In the genomic region with DNA sequence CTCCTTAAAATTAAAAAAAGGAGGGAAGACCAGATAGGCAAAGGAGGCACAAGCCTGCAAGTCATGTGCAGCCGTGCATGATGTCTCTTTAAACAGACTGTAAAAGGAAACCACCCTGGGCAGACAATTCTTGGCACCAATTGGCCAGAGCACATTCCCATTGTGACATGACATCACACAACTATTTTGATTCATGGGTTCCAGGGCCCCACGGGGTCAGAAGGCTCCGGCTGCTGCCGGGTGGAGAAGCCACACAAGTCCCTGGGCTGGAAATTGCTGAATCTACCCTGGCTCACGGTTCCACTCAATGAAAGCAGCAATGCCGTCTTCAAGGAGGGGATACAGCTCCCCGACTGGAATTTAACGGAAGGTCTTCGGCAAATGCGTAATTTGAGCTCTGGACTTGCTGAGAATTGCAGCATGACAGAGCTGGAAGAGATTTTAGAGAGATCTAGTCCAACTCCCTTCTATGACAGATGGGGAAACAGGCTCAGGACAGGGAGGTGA, we compare ENCODE assay signal across 8 cellular contexts.
A peak's percentile ranks its signal among the peaks of the same experiment; 100 is the strongest.
DNase-seq lines count a peak whose midpoint lies in the region; ATAC-seq and TF ChIP-seq lines count a peak whose summit lies in the region.

No MANE protein-coding gene starts in this region.

- peak overlapping the region in 9 of 11 experiments; percentile 22 to 67 (median 54); a peak in 15 of 22 replicates for H3K9ac ChIP-seq in BLaER1 treated with 17β-estradiol and CSF1 and Interleukin-3, amounts not matched to agents 10 nM and 100 nM
- peak overlapping the region; percentile 54 to 93 (median 84) for H3K9ac ChIP-seq in skeletal muscle tissue (ENCODE audit: low read depth in 1 of 3, low read length in 3 of 3)

- DNase-seq in NCI-H1417 treated with DMSO at 0.1 percent for 48 hours (lab: John Stamatoyannopoulos, UW) (peak; percentile 66), amniotic epithelial cell (ENCODE audit: low read depth) (peak; percentile 88), hepatocyte (ENCODE audit: low spot score) (peak; percentile 82)
- no peak for DNase-seq in activated T-cell treated with anti-CD3 and anti-CD28 coated beads, Interleukin-2, amount 50 U/mL, for 1 hour
- DNase-seq in activated CD4-positive, alpha-beta T cell treated with anti-CD3 and anti-CD28 coated beads, Interleukin-2, amount 10 ng/mL, durations not matched to agents 24 days and 14 days = no peak

- no peak overlapping the region for H3K27ac Mint-ChIP-seq in activated CD4-positive, alpha-beta T cell treated with anti-CD3 and anti-CD28 coated beads, Interleukin-2, amount 10 ng/mL, durations not matched to agents 24 days and 14 days

- H3K27me3 Mint-ChIP-seq in activated CD4-positive, alpha-beta T cell treated with anti-CD3 and anti-CD28 coated beads, Interleukin-2, amount 10 ng/mL, durations not matched to agents 24 days and 14 days = no peaks in the 10 kb centered on the region

- H3K27me3 ChIP-seq in BLaER1 treated with 17β-estradiol and CSF1 and Interleukin-3, amounts not matched to agents 10 nM and 100 nM = peaks cover 0 to 12% (median 0%) of the 10 kb centered on the region in 11 experiments; a peak in 5 of 22 replicates
- H3K27me3 ChIP-seq in hepatocyte (no peaks in the 10 kb centered on the region), skeletal muscle tissue (ENCODE audit: control insufficient read depth in 3 of 3, insufficient read depth in 3 of 3, low read length in 3 of 3) (no peaks in the 10 kb centered on the region)

- 21% methylated on average over 10 of the region's 10 CpGs for WGBS in hepatocyte (ENCODE audit: low lambda C conversion rate, missing lambda C conversion rate)

- peak overlapping the region; percentile 95 to 100 (median 97) for H3K4me2 ChIP-seq in BLaER1 treated with 17β-estradiol and CSF1 and Interleukin-3, amounts not matched to agents 10 nM and 100 nM
- peak overlapping the region; percentile 60 for H3K4me2 ChIP-seq in hepatocyte

- H2AFZ ChIP-seq in hepatocyte = no peak overlapping the region

- no peak for TF ChIP-seq CTCF in hepatocyte (IDR thresholded peaks at IDR 0.05; ENCODE audit: poor library complexity)

- peak overlapping the region in 8 of 11 experiments; percentile 8 to 65 (median 39); a peak in 11 of 22 replicates for H3K27ac ChIP-seq in BLaER1 treated with 17β-estradiol and CSF1 and Interleukin-3, amounts not matched to agents 10 nM and 100 nM
- H3K27ac ChIP-seq in hepatocyte = peak overlapping the region; percentile 29
- H3K27ac ChIP-seq in skeletal muscle tissue (ENCODE audit: low read depth, low read length) = peak overlapping the region; percentile 77

- H3K9me3 ChIP-seq in BLaER1 treated with 17β-estradiol and CSF1 and Interleukin-3, amounts not matched to agents 10 nM and 100 nM (replicated peaks in 1 of 11) = peaks cover 0 to 20% (median 16%) of the 10 kb centered on the region in 11 experiments; a peak in 18 of 22 replicates
- H3K9me3 ChIP-seq in hepatocyte (ENCODE audit: low read depth) (no peaks in the 10 kb centered on the region), skeletal muscle tissue (ENCODE audit: control insufficient read depth in 3 of 3, low read length in 3 of 3) (no peaks in the 10 kb centered on the region)

- peaks cover 0 to 5% (median 0%) of the 10 kb centered on the region in 11 experiments; a peak in 1 of 22 replicates for H3K36me3 ChIP-seq in BLaER1 treated with 17β-estradiol and CSF1 and Interleukin-3, amounts not matched to agents 10 nM and 100 nM
- H3K36me3 ChIP-seq in hepatocyte (replicated peaks; ENCODE audit: insufficient read depth, low read depth) (no peaks in the 10 kb centered on the region), skeletal muscle tissue (ENCODE audit: control insufficient read depth in 3 of 3, insufficient read depth in 3 of 3, low read length in 3 of 3) (no peaks in the 10 kb centered on the region)

- peak overlapping the region; percentile 43 to 65 (median 56) for H3K4me3 ChIP-seq in BLaER1 treated with 17β-estradiol and CSF1 and Interleukin-3, amounts not matched to agents 10 nM and 100 nM
- H3K4me3 ChIP-seq in hepatocyte (no peak overlapping the region), skeletal muscle tissue (ENCODE audit: low read length in 3 of 3) (peak overlapping the region; percentile 44 to 84 (median 69))

- no peak for ATAC-seq in HG02678 (IDR thresholded peaks at IDR 0.05; ENCODE audit: unreplicated experiment)

- H3K9me2 ChIP-seq in hepatocyte (replicated peaks; ENCODE audit: insufficient read depth) = no peaks in the 10 kb centered on the region

- no peak overlapping the region for H3K4me3 Mint-ChIP-seq in activated CD4-positive, alpha-beta T cell treated with anti-CD3 and anti-CD28 coated beads, Interleukin-2, amount 10 ng/mL, durations not matched to agents 24 days and 14 days

- peaks cover 4 to 38% (median 10%) of the 10 kb centered on the region in 11 experiments; a peak in 14 of 22 replicates for H4K20me1 ChIP-seq in BLaER1 treated with 17β-estradiol and CSF1 and Interleukin-3, amounts not matched to agents 10 nM and 100 nM
- no peaks in the 10 kb centered on the region for H4K20me1 ChIP-seq in hepatocyte (ENCODE audit: insufficient read depth, poor library complexity, severe bottlenecking)

- H3K36me3 Mint-ChIP-seq in activated CD4-positive, alpha-beta T cell treated with anti-CD3 and anti-CD28 coated beads, Interleukin-2, amount 10 ng/mL, durations not matched to agents 24 days and 14 days (ENCODE audit: low read depth) = no peaks in the 10 kb centered on the region

- H3K9me3 Mint-ChIP-seq in activated CD4-positive, alpha-beta T cell treated with anti-CD3 and anti-CD28 coated beads, Interleukin-2, amount 10 ng/mL, durations not matched to agents 24 days and 14 days = no peaks in the 10 kb centered on the region

- peaks cover 40 to 83% (median 66%) of the 10 kb centered on the region in 10 experiments for H3K4me1 ChIP-seq in BLaER1 treated with 17β-estradiol and CSF1 and Interleukin-3, amounts not matched to agents 10 nM and 100 nM
- H3K4me1 ChIP-seq in hepatocyte (ENCODE audit: insufficient read depth) = peaks cover 6% of the 10 kb centered on the region
- peaks cover 18 to 22% (median 19%) of the 10 kb centered on the region in 3 donors for H3K4me1 ChIP-seq in skeletal muscle tissue (ENCODE audit: control insufficient read depth in 3 of 3, insufficient read depth in 3 of 3, low read length in 3 of 3)

- H3K79me2 ChIP-seq in hepatocyte = no peaks in the 10 kb centered on the region

- intact Hi-C loops in activated CD4-positive, alpha-beta T cell treated with anti-CD3 and anti-CD28 coated beads, Interleukin-2, amount 10 ng/mL, durations not matched to agents 24 days and 14 days (cut with micrococcal nuclease) = no loop called here

- no peaks in the 10 kb centered on the region for H3K4me1 Mint-ChIP-seq in activated CD4-positive, alpha-beta T cell treated with anti-CD3 and anti-CD28 coated beads, Interleukin-2, amount 10 ng/mL, durations not matched to agents 24 days and 14 days

Comparison
In these comparisons a context has a peak if more than half of its experiments do, and no peak if none do; other contexts are left out.
1. DNase-seq: peak in NCI-H1417 treated with DMSO at 0.1 percent for 48 hours (single experiment), amniotic epithelial cell (single experiment) and hepatocyte (single experiment); none in activated T-cell treated with anti-CD3 and anti-CD28 coated beads, Interleukin-2, amount 50 U/mL, for 1 hour (single experiment) and activated CD4-positive, alpha-beta T cell treated with anti-CD3 and anti-CD28 coated beads, Interleukin-2, amount 10 ng/mL, durations not matched to agents 24 days and 14 days (single experiment).
2. Peak in every context shown above with its lines, with median percentiles within 50 percentile points of each other: H3K27ac ChIP-seq.